ENCODE assay signal across 13 cellular contexts in genomic region chr2:128381001-128381938, GRCh38.
DNase-seq lines count a peak whose midpoint lies in the region; ATAC-seq and TF ChIP-seq lines count a peak whose summit lies in the region.
"Had no signal": no experiment of that assay in that cellular context is flagged by ENCODE, and none has a peak within 500 bp of the region (broad histone marks: within the 10 kb centered on the region; RNA-seq: fewer than 3 reads in every experiment).

No MANE protein-coding gene starts in this region.

- DNase-seq in DMS 273 treated with DMSO at 0.1 percent for 48 hours (lab: John Stamatoyannopoulos, UW) (peak; percentile 55), NCI-H1436 (lab: John Stamatoyannopoulos, UW) (peak; percentile 10), WERI-Rb-1 (peak; percentile 45), mesothelial cell of epicardium (ENCODE audit: low spot score in 2 of 2, unreplicated experiment in 2 of 2) (peak; percentile 10 to 34)
- DNase-seq in activated CD4-positive, alpha-beta T cell treated with anti-CD3 and anti-CD28 coated beads for 4 hours, result no peak
- DNase-seq in stimulated activated naive CD4-positive, alpha-beta T cell (lab: John Stamatoyannopoulos, UW), result no peak
- DNase-seq: activated CD8-positive, alpha-beta memory T cell treated with anti-CD3 and anti-CD28 coated beads for 24 hours; CD4-positive, CD25-positive, alpha-beta regulatory T cell; stimulated activated naive B cell treated with anti-CD40 and anti-IgM and Interleukin-4, amounts not matched to agents 10 μg/mL and 1 μg/mL and 100 μg/mL, for 72 hours had no signal

- TF ChIP-seq CTCF in WERI-Rb-1 (IDR thresholded peaks at IDR 0.05; ENCODE audit: low read depth, low read length) (no peak), mesothelial cell of epicardium (IDR thresholded peaks at IDR 0.05; ENCODE audit: unreplicated experiment) (no peak)

- H3K27me3 Mint-ChIP-seq in mesothelial cell of epicardium (ENCODE audit: low read depth), result no peaks in the 10 kb centered on the region
- H3K27me3 Mint-ChIP-seq: CD4-positive, CD25-positive, alpha-beta regulatory T cell; stimulated activated naive B cell treated with anti-CD40 and anti-IgM and Interleukin-4, amounts not matched to agents 10 μg/mL and 1 μg/mL and 100 μg/mL, for 72 hours had no signal

- no peak overlapping the region for H3K4me3 ChIP-seq in WERI-Rb-1 (ENCODE audit: low read depth, low read length)

- peaks cover 25% of the 10 kb centered on the region for H3K4me1 Mint-ChIP-seq in mesothelial cell of epicardium
- H3K4me1 Mint-ChIP-seq: CD4-positive, CD25-positive, alpha-beta regulatory T cell; stimulated activated naive B cell treated with anti-CD40 and anti-IgM and Interleukin-4, amounts not matched to agents 10 μg/mL and 1 μg/mL and 100 μg/mL, for 72 hours had no signal

- no peaks in the 10 kb centered on the region for H3K9me3 ChIP-seq in WERI-Rb-1 (ENCODE audit: severe bottlenecking)

- no peak for ATAC-seq in HG03469 (IDR thresholded peaks at IDR 0.05; ENCODE audit: unreplicated experiment)
- ATAC-seq in HG02610 (IDR thresholded peaks at IDR 0.05; ENCODE audit: unreplicated experiment), result no peak
- ATAC-seq: stimulated activated naive B cell treated with anti-CD40 and anti-IgM and Interleukin-4, amounts not matched to agents 10 μg/mL and 1 μg/mL and 100 μg/mL, for 72 hours had no signal

- H3K36me3 Mint-ChIP-seq in mesothelial cell of epicardium, result no peaks in the 10 kb centered on the region
- H3K36me3 Mint-ChIP-seq: CD4-positive, CD25-positive, alpha-beta regulatory T cell; stimulated activated naive B cell treated with anti-CD40 and anti-IgM and Interleukin-4, amounts not matched to agents 10 μg/mL and 1 μg/mL and 100 μg/mL, for 72 hours had no signal

- no peak overlapping the region for H3K27ac Mint-ChIP-seq in mesothelial cell of epicardium
- H3K27ac Mint-ChIP-seq: CD4-positive, CD25-positive, alpha-beta regulatory T cell; stimulated activated naive B cell treated with anti-CD40 and anti-IgM and Interleukin-4, amounts not matched to agents 10 μg/mL and 1 μg/mL and 100 μg/mL, for 72 hours; T-helper 1 cell treated with Interleukin-12 subunit alpha and Interleukin-12 subunit beta and Interleukin-4 antibody, amounts not matched to agents 30 μg/mL and 1 μg/mL, for 36 hours had no signal

- H3K4me3 Mint-ChIP-seq in mesothelial cell of epicardium, result no peak overlapping the region
- H3K4me3 Mint-ChIP-seq: CD4-positive, CD25-positive, alpha-beta regulatory T cell; stimulated activated naive B cell treated with anti-CD40 and anti-IgM and Interleukin-4, amounts not matched to agents 10 μg/mL and 1 μg/mL and 100 μg/mL, for 72 hours; T-helper 1 cell treated with Interleukin-12 subunit alpha and Interleukin-12 subunit beta and Interleukin-4 antibody, amounts not matched to agents 30 μg/mL and 1 μg/mL, for 36 hours had no signal

- no peak overlapping the region for H3K27ac ChIP-seq in WERI-Rb-1
- H3K27ac ChIP-seq: epithelial cell of prostate had no signal

- H3K27me3 ChIP-seq in WERI-Rb-1 (ENCODE audit: insufficient read depth, low read depth, severe bottlenecking), result no peaks in the 10 kb centered on the region

- H3K36me3 ChIP-seq in WERI-Rb-1, result no peaks in the 10 kb centered on the region

- H3K9me3 Mint-ChIP-seq in mesothelial cell of epicardium, result no peaks in the 10 kb centered on the region
- H3K9me3 Mint-ChIP-seq: CD4-positive, CD25-positive, alpha-beta regulatory T cell; stimulated activated naive B cell treated with anti-CD40 and anti-IgM and Interleukin-4, amounts not matched to agents 10 μg/mL and 1 μg/mL and 100 μg/mL, for 72 hours; T-helper 1 cell treated with Interleukin-12 subunit alpha and Interleukin-12 subunit beta and Interleukin-4 antibody, amounts not matched to agents 30 μg/mL and 1 μg/mL, for 36 hours had no signal

Comparison
In these comparisons a context has a peak if more than half of its experiments do, and no peak if none do; other contexts are left out.
1. DNase-seq: peak in DMS 273 treated with DMSO at 0.1 percent for 48 hours (single experiment), NCI-H1436 (single experiment), WERI-Rb-1 (single experiment) and mesothelial cell of epicardium (2 of 2); none in activated CD4-positive, alpha-beta T cell treated with anti-CD3 and anti-CD28 coated beads for 4 hours (0 of 2) and stimulated activated naive CD4-positive, alpha-beta T cell (0 of 6).